In genomic region chr7:100353685-100354330, GRCh38 we compare ENCODE assay signal across 16 cellular contexts. TPM values are rescaled to one million over a fixed set of nuclear protein-coding genes. Genes with fewer than 3 reads are reported as not detected.
A peak's percentile ranks its signal among the peaks of the same experiment; 100 is the strongest.
DNase-seq lines count a peak whose midpoint lies in the region; ATAC-seq, FAIRE-seq and TF ChIP-seq lines count a peak whose summit lies in the region.
"Had no signal": no experiment of that assay in that cellular context is flagged by ENCODE, and none has a peak within 500 bp of the region (broad histone marks: within the 10 kb centered on the region; RNA-seq: fewer than 3 reads in every experiment).

No MANE protein-coding gene starts in this region.

- no peaks in the 10 kb centered on the region for H3K27me3 Mint-ChIP-seq in activated naive CD8-positive, alpha-beta T cell treated with anti-CD3 and anti-CD28 coated beads, Interleukin-2, amount 50 U/mL, for 24 hours

- WGBS in trophoblast cell (ENCODE audit: extremely low coverage, insufficient coverage, insufficient read length), result no CpG with 5 or more reads among the region's 6 CpGs

- no peak overlapping the region for H2AK5ac ChIP-seq in trophoblast cell (ENCODE audit: low read length)

- H3K9ac ChIP-seq in trophoblast cell (ENCODE audit: low read length), result no peak overlapping the region

- H3K9me3 Mint-ChIP-seq in activated naive CD8-positive, alpha-beta T cell treated with anti-CD3 and anti-CD28 coated beads, Interleukin-2, amount 50 U/mL, for 24 hours, result no peaks in the 10 kb centered on the region
- H3K9me3 Mint-ChIP-seq: neural crest cell had no signal

- no peaks in the 10 kb centered on the region for H3K79me2 ChIP-seq in trophoblast cell (ENCODE audit: control insufficient read depth, insufficient read depth, low read length, poor library complexity)

- no peaks in the 10 kb centered on the region for H3K4me1 ChIP-seq in trophoblast cell (ENCODE audit: control insufficient read depth in 1 of 2, insufficient read depth in 2 of 2, low read length in 2 of 2)
- H3K4me1 ChIP-seq: Caco-2, gastroesophageal sphincter had no signal

- H3K27ac ChIP-seq in trophoblast cell (ENCODE audit: low read depth, low read length), result no peak overlapping the region
- H3K27ac ChIP-seq: gastroesophageal sphincter, WERI-Rb-1 had no signal

- no peaks in the 10 kb centered on the region for H3K27me3 ChIP-seq in trophoblast cell (ENCODE audit: insufficient read depth, low read length)
- H3K27me3 ChIP-seq: gastroesophageal sphincter had no signal

- peak; percentile 48 for ATAC-seq in activated naive CD8-positive, alpha-beta T cell treated with anti-CD3 and anti-CD28 coated beads, Interleukin-2, amount 50 U/mL, for 24 hours
- ATAC-seq in GM21723 (IDR thresholded peaks at IDR 0.05; ENCODE audit: unreplicated experiment) (no peak), HG03378 (IDR thresholded peaks at IDR 0.05; ENCODE audit: unreplicated experiment) (no peak)
- ATAC-seq: gastroesophageal sphincter had no signal

- peaks cover 41% of the 10 kb centered on the region for H3K36me3 Mint-ChIP-seq in activated naive CD8-positive, alpha-beta T cell treated with anti-CD3 and anti-CD28 coated beads, Interleukin-2, amount 50 U/mL, for 24 hours (ENCODE audit: low read depth)

- no peak overlapping the region for H3K23ac ChIP-seq in trophoblast cell (ENCODE audit: low read length)

- H3K4me3 Mint-ChIP-seq in activated naive CD8-positive, alpha-beta T cell treated with anti-CD3 and anti-CD28 coated beads, Interleukin-2, amount 50 U/mL, for 24 hours, result no peak overlapping the region
- H3K4me3 Mint-ChIP-seq: neural crest cell had no signal

- H2BK5ac ChIP-seq in trophoblast cell (ENCODE audit: low read depth, low read length, poor library complexity), result no peak overlapping the region

- peak; percentile 50; the same call in 1 of the 2 replicates for TF ChIP-seq POLR2A in GM12892 (IDR thresholded peaks at IDR 0.05; ENCODE audit: low read depth, low read length)

- H4K91ac ChIP-seq in trophoblast cell (ENCODE audit: low read depth, low read length), result no peak overlapping the region

- no peak overlapping the region for H4K12ac ChIP-seq in trophoblast cell (ENCODE audit: low read depth, low read length)

- no peak overlapping the region for H3K4me2 ChIP-seq in trophoblast cell (ENCODE audit: low read length)
- H3K4me2 ChIP-seq: smooth muscle cell had no signal

- H3K4me1 Mint-ChIP-seq in activated naive CD8-positive, alpha-beta T cell treated with anti-CD3 and anti-CD28 coated beads, Interleukin-2, amount 50 U/mL, for 24 hours, result peaks cover 32% of the 10 kb centered on the region
- H3K4me1 Mint-ChIP-seq: neural crest cell had no signal

- peaks cover 85 to 89% of the 10 kb centered on the region in 2 experiments for H3K36me3 ChIP-seq in trophoblast cell (ENCODE audit: control insufficient read depth in 1 of 2, insufficient read depth in 2 of 2, low read length in 2 of 2)

- no peak overlapping the region for H2AFZ ChIP-seq in trophoblast cell (ENCODE audit: insufficient read depth, low read length, poor library complexity)

- H3K4ac ChIP-seq in trophoblast cell (ENCODE audit: low read depth, low read length), result no peak overlapping the region

- no peak overlapping the region for H2BK120ac ChIP-seq in trophoblast cell (ENCODE audit: insufficient read depth, low read length, poor library complexity)

- FAIRE-seq in GM12892 (lab: Jason Lieb, UNC), result no peak

- peak overlapping the region; percentile 77 for H3K27ac Mint-ChIP-seq in activated naive CD8-positive, alpha-beta T cell treated with anti-CD3 and anti-CD28 coated beads, Interleukin-2, amount 50 U/mL, for 24 hours

- H3K9me3 ChIP-seq in trophoblast cell (ENCODE audit: insufficient read depth, low read depth, low read length), result peaks cover 3% of the 10 kb centered on the region
- H3K9me3 ChIP-seq: Caco-2, gastroesophageal sphincter had no signal

- no peak overlapping the region for H3K18ac ChIP-seq in trophoblast cell (ENCODE audit: low read length)

- H4K8ac ChIP-seq in trophoblast cell (ENCODE audit: low read depth, low read length), result no peak overlapping the region

- DNase-seq in GM12892 (ENCODE audit: insufficient read length), result no peak
- DNase-seq in activated CD4-positive, alpha-beta T cell treated with anti-CD3 and anti-CD28 coated beads, Interleukin-2, amount 50 U/mL, for 4 hours, result peak; percentile 33 to 51
- peak; percentile 50 for DNase-seq in activated naive CD8-positive, alpha-beta T cell treated with anti-CD3 and anti-CD28 coated beads, Interleukin-2, amount 50 U/mL, for 24 hours
- DNase-seq in stimulated activated CD4-positive, alpha-beta T cell treated with anti-CD3 and anti-CD28 coated beads, TNF-alpha, amount 100 ng/mL, for 4 hours (ENCODE audit: low read depth in 3 of 3), result peak in 2 of 3 experiments; percentile 17 to 32
- DNase-seq in trophoblast cell, result no peak
- DNase-seq in NCI-H748 (lab: John Stamatoyannopoulos, UW; ENCODE audit: unreplicated experiment), result no peak
- DNase-seq: Caco-2; effector CD8-positive, alpha-beta T cell; NCI-H446; SHP77 treated with DMSO at 0.1 percent for 48 hours; WERI-Rb-1 had no signal

- H3K14ac ChIP-seq in trophoblast cell (ENCODE audit: low read length), result no peak overlapping the region

- H3K4me3 ChIP-seq in trophoblast cell (ENCODE audit: low read depth, low read length), result no peak overlapping the region
- H3K4me3 ChIP-seq: gastroesophageal sphincter, smooth muscle cell had no signal

- no peaks in the 10 kb centered on the region for H3K79me1 ChIP-seq in trophoblast cell (ENCODE audit: low read length)

- H2BK12ac ChIP-seq in trophoblast cell (ENCODE audit: low read length), result no peak overlapping the region

RNA-seq across cellular contexts. Expression of gene PILRB, which starts 4.1 kb away (rescaled TPM):
- polyA plus RNA-seq in GM12892 (2012; ENCODE audit: missing spikeins), result 20.5 TPM
- polyA plus RNA-seq in trophoblast cell (2013), result 16.4 and 18.2 TPM in 2 replicates

RNA-seq across cellular contexts. Expression of gene PILRA, which starts 19.5 kb away (rescaled TPM):
- 3.9 TPM for polyA plus RNA-seq in GM12892 (2012; ENCODE audit: missing spikeins)
- 2.5 and 2.9 TPM in 2 replicates for polyA plus RNA-seq in trophoblast cell (2013)

RNA-seq across cellular contexts. Expression of gene SPDYE3, which starts 46.3 kb away (rescaled TPM):
- polyA plus RNA-seq in GM12892 (2012; ENCODE audit: missing spikeins), result 6.0 TPM
- not detected in 2 replicates for polyA plus RNA-seq in trophoblast cell (2013)

Comparison
In these comparisons a context has a peak if more than half of its experiments do, and no peak if none do; other contexts are left out.
1. DNase-seq: peak in activated CD4-positive, alpha-beta T cell treated with anti-CD3 and anti-CD28 coated beads, Interleukin-2, amount 50 U/mL, for 4 hours (2 of 2), activated naive CD8-positive, alpha-beta T cell treated with anti-CD3 and anti-CD28 coated beads, Interleukin-2, amount 50 U/mL, for 24 hours (single experiment) and stimulated activated CD4-positive, alpha-beta T cell treated with anti-CD3 and anti-CD28 coated beads, TNF-alpha, amount 100 ng/mL, for 4 hours (2 of 3); none in GM12892 (single experiment), trophoblast cell (0 of 2) and NCI-H748 (single experiment).